Comparison of ENCODE assay signal across 20 cellular contexts in the genomic region with DNA sequence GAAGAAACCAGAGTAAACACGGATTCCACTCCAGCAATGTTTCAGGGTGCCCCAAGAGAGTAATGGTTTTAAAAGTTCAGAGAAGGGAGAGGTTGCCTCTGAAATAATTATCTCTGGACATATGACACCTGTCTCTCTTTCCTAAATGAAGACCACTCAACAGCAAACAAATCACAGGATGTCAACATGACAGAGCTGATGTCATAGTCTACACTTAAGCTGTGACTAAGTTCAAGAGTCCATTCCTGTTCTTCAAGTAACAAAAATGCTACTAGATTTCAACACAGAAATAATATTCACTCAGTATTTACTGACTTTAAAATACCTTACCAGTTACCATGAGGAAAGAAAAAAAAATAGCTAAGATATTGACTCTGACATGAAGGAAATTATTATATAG. TPM values are rescaled to one million over a fixed set of nuclear protein-coding genes. Genes with fewer than 3 reads are reported as not detected.
DNase-seq lines count a peak whose midpoint lies in the region; ATAC-seq, FAIRE-seq and TF ChIP-seq lines count a peak whose summit lies in the region.
"Had no signal": no experiment of that assay in that cellular context is flagged by ENCODE, and none has a peak within 500 bp of the region (broad histone marks: within the 10 kb centered on the region; RNA-seq: fewer than 3 reads in every experiment).

No MANE protein-coding gene starts in this region.

- no peaks in the 10 kb centered on the region for H3K27me3 ChIP-seq in Loucy (ENCODE audit: insufficient read depth, low read length, poor library complexity, severe bottlenecking)
- H3K27me3 ChIP-seq in bronchial epithelial cell (ENCODE audit: control insufficient read depth, insufficient read depth, low read length): no peaks in the 10 kb centered on the region
- no peaks in the 10 kb centered on the region for H3K27me3 ChIP-seq in mesenchymal stem cell (ENCODE audit: control insufficient read depth in 1 of 2, insufficient read depth in 1 of 2, low read length in 2 of 2)

- no peak overlapping the region for H3K27ac ChIP-seq in mesenchymal stem cell (ENCODE audit: low read length, poor library complexity, severe bottlenecking)
- H3K27ac ChIP-seq: HL-60, RWPE1 had no signal

- TF ChIP-seq POLR2A in GM12891 (IDR thresholded peaks at IDR 0.05; ENCODE audit: low read depth, low read length): no peak

- no peak overlapping the region for H2BK120ac ChIP-seq in mesenchymal stem cell (ENCODE audit: low read depth, low read length)

- DNase-seq in GM12891 (ENCODE audit: insufficient read length, low spot score) (no peak), bronchial epithelial cell (ENCODE audit: low read depth) (peak; percentile 64), mesenchymal stem cell (peak; percentile 7), DMS 273 treated with DMSO at 0.1 percent for 48 hours (lab: John Stamatoyannopoulos, UW) (no peak), HuH-7.5 (ENCODE audit: low spot score) (no peak)
- DNase-seq: ACHN, H9, NCI-H1105, NCI-H2107, NCI-H345, NCI-H526 treated with DMSO at 0.1 percent for 48 hours, PC-3, T-helper 17 cell had no signal

- H2BK5ac ChIP-seq in mesenchymal stem cell (ENCODE audit: low read depth, low read length, poor library complexity, severe bottlenecking): no peak overlapping the region

- no peaks in the 10 kb centered on the region for H3K79me2 ChIP-seq in Loucy (ENCODE audit: insufficient read depth, low read length)

- no peaks in the 10 kb centered on the region for H3F3A ChIP-seq in Loucy (ENCODE audit: low read depth)

- no peak overlapping the region for H3K14ac ChIP-seq in mesenchymal stem cell (ENCODE audit: low read length in 2 of 2)

- FAIRE-seq in GM12891 (lab: Jason Lieb, UNC) (peak; percentile 67), bronchial epithelial cell (lab: Jason Lieb, UNC) (no peak)
- FAIRE-seq: G401.6, HTR-8/SVneo had no signal

- TF ChIP-seq CTCF in Loucy (conservative IDR thresholded peaks at IDR 0.05; ENCODE audit: low read length): no peak
- TF ChIP-seq CTCF in bronchial epithelial cell (IDR thresholded peaks at IDR 0.05; ENCODE audit: insufficient read depth, low read length, severe bottlenecking): no peak

- no peak overlapping the region for H3K4me3 ChIP-seq in Loucy (ENCODE audit: low read length, poor library complexity, severe bottlenecking)
- H3K4me3 ChIP-seq in bronchial epithelial cell (ENCODE audit: low read depth, low read length): no peak overlapping the region
- H3K4me3 ChIP-seq in mesenchymal stem cell (ENCODE audit: insufficient read depth in 1 of 2, low read depth in 1 of 2, low read length in 2 of 2): no peak overlapping the region

- H3K4me1 ChIP-seq in Loucy (ENCODE audit: insufficient read depth, low read length, poor library complexity, severe bottlenecking) (peaks cover 3% of the 10 kb centered on the region), mesenchymal stem cell (ENCODE audit: control insufficient read depth, insufficient read depth, low read depth, low read length) (no peaks in the 10 kb centered on the region)

- no peak overlapping the region for H3K18ac ChIP-seq in mesenchymal stem cell (ENCODE audit: low read depth in 1 of 2, low read length in 2 of 2)

- H3K36me3 ChIP-seq in Loucy (ENCODE audit: insufficient read depth, low read length) (no peaks in the 10 kb centered on the region), bronchial epithelial cell (ENCODE audit: control insufficient read depth, insufficient read depth, low read length) (no peaks in the 10 kb centered on the region), mesenchymal stem cell (ENCODE audit: control insufficient read depth in 1 of 2, insufficient read depth in 2 of 2, low read depth in 1 of 2, low read length in 2 of 2) (no peaks in the 10 kb centered on the region)

- H3K23ac ChIP-seq in mesenchymal stem cell (ENCODE audit: low read length in 2 of 2): no peak overlapping the region

- H3K79me1 ChIP-seq in mesenchymal stem cell (replicated peaks; ENCODE audit: low read length, poor library complexity, severe bottlenecking): no peaks in the 10 kb centered on the region

- H2BK12ac ChIP-seq in mesenchymal stem cell (ENCODE audit: low read length in 2 of 2): no peak overlapping the region

- no peaks in the 10 kb centered on the region for H3K9me2 ChIP-seq in Loucy (replicated peaks; ENCODE audit: low read depth, low read length)

- H4K91ac ChIP-seq in mesenchymal stem cell (ENCODE audit: low read length): no peak overlapping the region

- no peak overlapping the region for H4K8ac ChIP-seq in mesenchymal stem cell (ENCODE audit: low read length)

- H3K4ac ChIP-seq in mesenchymal stem cell (ENCODE audit: low read depth in 1 of 2, low read length in 2 of 2): no peak overlapping the region

- peak overlapping the region; percentile 18; the same call in 1 of the 2 replicates for H2AFZ ChIP-seq in Loucy (ENCODE audit: low read length)
- H2AFZ ChIP-seq in mesenchymal stem cell (ENCODE audit: low read depth, low read length): no peak overlapping the region

- no peaks in the 10 kb centered on the region for H4K20me1 ChIP-seq in Loucy (ENCODE audit: insufficient read depth, low read length, poor library complexity, severe bottlenecking)

- H2BK15ac ChIP-seq in mesenchymal stem cell (ENCODE audit: low read depth, poor library complexity, severe bottlenecking): no peak overlapping the region

- WGBS in mesenchymal stem cell: no CpG with 5 or more reads among the region's 1 CpG

- H3K9me3 ChIP-seq in Loucy (ENCODE audit: insufficient read depth, low read depth, low read length): no peaks in the 10 kb centered on the region
- H3K9me3 ChIP-seq in mesenchymal stem cell (ENCODE audit: control insufficient read depth, low read length): no peaks in the 10 kb centered on the region

- H2AK5ac ChIP-seq in mesenchymal stem cell (ENCODE audit: low read length, severe bottlenecking): no peak overlapping the region

- H3K9ac ChIP-seq in Loucy (ENCODE audit: low read depth, low read length, poor library complexity, severe bottlenecking) (no peak overlapping the region), mesenchymal stem cell (ENCODE audit: low read length) (no peak overlapping the region)

- no peak overlapping the region for H3K4me2 ChIP-seq in Loucy (ENCODE audit: low read depth, low read length, poor library complexity, severe bottlenecking)
- no peak overlapping the region for H3K4me2 ChIP-seq in mesenchymal stem cell (ENCODE audit: low read length, poor library complexity, severe bottlenecking)

- ATAC-seq in SK-N-SH treated with all-trans-retinoic acid at 6 μM for 48 hours: no peak
- ATAC-seq in GM18517 (IDR thresholded peaks at IDR 0.05; ENCODE audit: unreplicated experiment): no peak
- ATAC-seq: PC-3, T-helper 17 cell had no signal

TF ChIP-seq in GM12891, 5 proteins besides CTCF, POLR2A, EP300 and RAD21:
- TF ChIP-seq PAX5 (IDR thresholded peaks at IDR 0.05; ENCODE audit: insufficient read depth, low read length, severe bottlenecking): no peak
- TF ChIP-seq POU2F2 (IDR thresholded peaks at IDR 0.05; ENCODE audit: low read depth, low read length): no peak
- no peak for TF ChIP-seq TAF1 (IDR thresholded peaks at IDR 0.05; ENCODE audit: low read depth, low read length)
- TF ChIP-seq POLR2AphosphoS5 (IDR thresholded peaks at IDR 0.05; ENCODE audit: low read depth, low read length): no peak
- TF ChIP-seq SPI1 (IDR thresholded peaks at IDR 0.05; ENCODE audit: low read depth, low read length): no peak

TF ChIP-seq in SK-N-SH treated with all-trans-retinoic acid at 6 μM for 48 hours, 23 proteins besides CTCF, POLR2A, EP300 and RAD21 (continues in another document):
- TF ChIP-seq, protein P1, sequence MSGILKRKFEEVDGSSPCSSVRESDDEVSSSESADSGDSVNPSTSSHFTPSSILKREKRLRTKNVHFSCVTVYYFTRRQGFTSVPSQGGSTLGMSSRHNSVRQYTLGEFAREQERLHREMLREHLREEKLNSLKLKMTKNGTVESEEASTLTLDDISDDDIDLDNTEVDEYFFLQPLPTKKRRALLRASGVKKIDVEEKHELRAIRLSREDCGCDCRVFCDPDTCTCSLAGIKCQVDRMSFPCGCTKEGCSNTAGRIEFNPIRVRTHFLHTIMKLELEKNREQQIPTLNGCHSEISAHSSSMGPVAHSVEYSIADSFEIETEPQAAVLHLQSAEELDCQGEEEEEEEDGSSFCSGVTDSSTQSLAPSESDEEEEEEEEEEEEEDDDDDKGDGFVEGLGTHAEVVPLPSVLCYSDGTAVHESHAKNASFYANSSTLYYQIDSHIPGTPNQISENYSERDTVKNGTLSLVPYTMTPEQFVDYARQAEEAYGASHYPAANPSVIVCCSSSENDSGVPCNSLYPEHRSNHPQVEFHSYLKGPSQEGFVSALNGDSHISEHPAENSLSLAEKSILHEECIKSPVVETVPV (CRISPR knock-in tag; IDR thresholded peaks at IDR 0.05): no peak
- TF ChIP-seq ZNF8 (CRISPR knock-in tag; IDR thresholded peaks at IDR 0.05) (no peak), OSR1 (CRISPR knock-in tag; IDR thresholded peaks at IDR 0.05) (no peak), POU6F1 (CRISPR knock-in tag; IDR thresholded peaks at IDR 0.05; ENCODE audit: borderline replicate concordance, low read depth) (no peak), ZFP3 (CRISPR knock-in tag; IDR thresholded peaks at IDR 0.05) (no peak), GLIS3 (CRISPR knock-in tag; IDR thresholded peaks at IDR 0.05) (no peak)

RNA-seq across cellular contexts. Expression of gene SLC30A5, which starts 44.7 kb away (rescaled TPM):
- 13.6 TPM for polyA plus RNA-seq in GM12891 (2012; ENCODE audit: low read depth, missing spikeins)
- total RNA-seq in bronchial epithelial cell: 55.3 and 56.2 TPM in 2 replicates
- polyA plus RNA-seq in mesenchymal stem cell (2013, experiment 1 of 2): 37.6 TPM
- polyA plus RNA-seq in mesenchymal stem cell (2013, experiment 2 of 2): 44.7 TPM

Comparison
In these comparisons a context has a peak if more than half of its experiments do, and no peak if none do; other contexts are left out.
1. DNase-seq: peak in bronchial epithelial cell (single experiment) and mesenchymal stem cell (single experiment); none in GM12891 (single experiment), DMS 273 treated with DMSO at 0.1 percent for 48 hours (single experiment) and HuH-7.5 (single experiment).